Comparison of ENCODE assay signal across 11 cellular contexts in the genomic region with DNA sequence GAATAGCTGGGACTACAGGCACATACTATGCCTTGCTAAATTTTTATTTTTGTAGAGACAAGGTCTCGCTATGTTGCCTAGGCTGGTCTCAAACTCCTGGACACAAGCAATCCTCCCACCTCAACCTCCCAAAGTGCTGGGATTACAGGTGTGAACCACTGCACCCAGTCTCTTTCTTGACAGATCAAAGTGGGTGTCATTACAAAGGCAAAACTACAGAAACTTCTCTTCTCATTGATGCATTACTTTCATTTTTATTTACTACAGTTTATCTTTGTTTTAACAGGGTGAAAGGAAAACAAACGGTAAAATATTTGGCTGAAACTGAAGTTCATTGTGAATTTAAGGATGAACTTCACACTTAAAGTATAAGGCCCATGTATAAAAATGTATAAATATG.
"Had no signal": no experiment of that assay in that cellular context is flagged by ENCODE, and none has a peak within 500 bp of the region (broad histone marks: within the 10 kb centered on the region; RNA-seq: fewer than 3 reads in every experiment).

No MANE protein-coding gene starts in this region.

- H3K4me3 ChIP-seq: GM23248, HAP-1 had no signal

- ATAC-seq: HCT116, HepG2 had no signal

- DNase-seq: GM23248, GOT3, H7, HFFc6, Karpas-422, KBM-7 had no signal

- H3K9ac ChIP-seq: GM23248, KMS-11 had no signal

- H3K4me1 ChIP-seq: HAP-1 had no signal

- H3K9me3 ChIP-seq: HAP-1 had no signal

- H3K27ac ChIP-seq: GM23248, HL-60, KMS-11 had no signal

- FAIRE-seq: HepG2 had no signal

- H3K36me3 ChIP-seq: HAP-1 had no signal

- H2AFZ ChIP-seq: GM23248 had no signal
